ENCODE assay signal across 30 cellular contexts in the genomic region with DNA sequence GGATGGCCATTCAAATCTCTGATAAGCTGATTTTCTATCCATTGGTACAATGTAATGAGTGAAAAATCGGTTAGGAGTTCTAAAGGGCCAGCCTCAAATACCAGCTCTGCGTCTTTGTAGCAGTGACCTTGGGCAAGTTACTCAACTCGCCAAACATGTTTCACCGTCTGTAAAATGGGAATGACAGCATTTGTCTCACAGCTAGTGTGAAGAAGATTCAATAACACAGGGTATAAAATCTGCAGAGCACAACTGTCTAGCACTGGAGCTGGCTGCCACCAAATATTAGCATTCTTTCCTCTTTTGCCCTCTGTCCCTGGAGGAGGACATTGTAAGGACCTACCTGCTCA. TPM values are rescaled to one million over a fixed set of nuclear protein-coding genes. Genes with fewer than 3 reads are reported as not detected.
A peak's percentile ranks its signal among the peaks of the same experiment; 100 is the strongest.
DNase-seq lines count a peak whose midpoint lies in the region; ATAC-seq, FAIRE-seq and TF ChIP-seq lines count a peak whose summit lies in the region.
"Had no signal": no experiment of that assay in that cellular context is flagged by ENCODE, and none has a peak within 500 bp of the region (broad histone marks: within the 10 kb centered on the region; RNA-seq: fewer than 3 reads in every experiment).

No MANE protein-coding gene starts in this region.

- H3K4me3 Mint-ChIP-seq in nephron (no peak overlapping the region), CD14-positive monocyte (no peak overlapping the region)
- H3K4me3 Mint-ChIP-seq: activated T-helper 17 cell treated with anti-CD3 and anti-CD28 coated beads, Interleukin-2, amount 50 U/mL, for 72 hours; brain; H9; naive B cell; T-cell had no signal

- H3K36me3 Mint-ChIP-seq in nephron (ENCODE audit: low read depth), result no peaks in the 10 kb centered on the region
- H3K36me3 Mint-ChIP-seq in CD14-positive monocyte, result no peaks in the 10 kb centered on the region
- H3K36me3 Mint-ChIP-seq: brain, naive B cell, T-cell had no signal

- no peaks in the 10 kb centered on the region for H3K27me3 ChIP-seq in Loucy (ENCODE audit: insufficient read depth, low read length, poor library complexity, severe bottlenecking)
- no peaks in the 10 kb centered on the region for H3K27me3 ChIP-seq in BE2C
- H3K27me3 ChIP-seq: dorsolateral prefrontal cortex, gastrocnemius medialis, SJSA1 had no signal

- H3K9me2 ChIP-seq in Loucy (replicated peaks; ENCODE audit: low read depth, low read length), result no peaks in the 10 kb centered on the region

- H3K79me2 ChIP-seq in Loucy (ENCODE audit: insufficient read depth, low read length), result no peaks in the 10 kb centered on the region

- DNase-seq in kidney (no peak), BE2C (no peak), CD14-positive monocyte (ENCODE audit: low spot score) (no peak)
- DNase-seq: activated CD4-positive, alpha-beta T cell treated with anti-CD3 and anti-CD28 coated beads for 48 hours; activated naive CD4-positive, alpha-beta T cell treated with anti-CD3 and anti-CD28 coated beads, Interleukin-2, amount 50 U/mL, for 16 hours; amniotic stem cell; dorsolateral prefrontal cortex; gastrocnemius medialis; H9; left colon; naive B cell; NCI-H1092; NCI-H1694; NCI-H446 treated with DMSO at 0.1 percent for 48 hours; psoas muscle; RPMI8226; stimulated activated CD4-positive, alpha-beta T cell treated with anti-CD3 and anti-CD28 coated beads, Interleukin-15, amount 100 ng/mL, for 24 hours; stimulated activated CD4-positive, alpha-beta T cell treated with anti-CD3 and anti-CD28 coated beads, Interleukin-4, amount 100 ng/mL, for 4 hours; T-cell; WERI-Rb-1 had no signal

- H3K4me2 ChIP-seq in Loucy (ENCODE audit: low read depth, low read length, poor library complexity, severe bottlenecking), result peak overlapping the region; percentile 69

- peaks cover 36% of the 10 kb centered on the region for H3K4me1 ChIP-seq in Loucy (ENCODE audit: insufficient read depth, low read length, poor library complexity, severe bottlenecking)
- H3K4me1 ChIP-seq in kidney (ENCODE audit: control insufficient read depth in 1 of 2, insufficient read depth in 1 of 2, low read depth in 1 of 2, low read length in 2 of 2), result peaks cover 0 to 8% of the 10 kb centered on the region in 2 donors
- peaks cover 12% of the 10 kb centered on the region for H3K4me1 ChIP-seq in BE2C
- H3K4me1 ChIP-seq: gastrocnemius medialis, psoas muscle had no signal

- H3K9me3 ChIP-seq in Loucy (ENCODE audit: insufficient read depth, low read depth, low read length) (no peaks in the 10 kb centered on the region), kidney (ENCODE audit: control insufficient read depth in 1 of 2, low read length in 2 of 2) (no peaks in the 10 kb centered on the region), BE2C (no peaks in the 10 kb centered on the region)
- H3K9me3 ChIP-seq: gastrocnemius medialis, psoas muscle, SJSA1 had no signal

- H3K27me3 Mint-ChIP-seq in nephron (ENCODE audit: low read depth) (no peaks in the 10 kb centered on the region), CD14-positive monocyte (ENCODE audit: low read depth in 3 of 3) (peaks cover 0 to 2% (median 2%) of the 10 kb centered on the region in 3 donors)
- H3K27me3 Mint-ChIP-seq: naive B cell had no signal

- no peaks in the 10 kb centered on the region for H3K36me3 ChIP-seq in Loucy (ENCODE audit: insufficient read depth, low read length)
- H3K36me3 ChIP-seq in kidney (ENCODE audit: control insufficient read depth in 1 of 2, insufficient read depth in 2 of 2, low read length in 2 of 2), result no peaks in the 10 kb centered on the region
- H3K36me3 ChIP-seq in BE2C, result no peaks in the 10 kb centered on the region
- H3K36me3 ChIP-seq: gastrocnemius medialis, SJSA1, WERI-Rb-1 had no signal

- H3K27ac ChIP-seq in 22Rv1 (peak overlapping the region; percentile 86), kidney (ENCODE audit: low read depth in 2 of 2, low read length in 2 of 2) (peak overlapping the region; percentile 39 to 78)
- H3K27ac ChIP-seq: dorsolateral prefrontal cortex, gastrocnemius medialis, psoas muscle, SJSA1, WERI-Rb-1 had no signal

- H4K20me1 ChIP-seq in Loucy (ENCODE audit: insufficient read depth, low read length, poor library complexity, severe bottlenecking), result no peaks in the 10 kb centered on the region

- intact Hi-C loops in kidney (cut with DNase I) (no loop called here), CD14-positive monocyte (cut with micrococcal nuclease) (no loop called here)

- H3K27ac Mint-ChIP-seq in nephron, result peak overlapping the region in 2 of 3 experiments; percentile 65 to 66
- no peak overlapping the region for H3K27ac Mint-ChIP-seq in CD14-positive monocyte
- H3K27ac Mint-ChIP-seq: activated T-helper 17 cell treated with anti-CD3 and anti-CD28 coated beads, Interleukin-2, amount 50 U/mL, for 72 hours; brain; T-cell had no signal

- H3K9me3 Mint-ChIP-seq in nephron, result no peaks in the 10 kb centered on the region
- H3K9me3 Mint-ChIP-seq in CD14-positive monocyte, result peaks cover 0 to 3% (median 0%) of the 10 kb centered on the region in 7 donors
- H3K9me3 Mint-ChIP-seq: activated T-helper 17 cell treated with anti-CD3 and anti-CD28 coated beads, Interleukin-2, amount 50 U/mL, for 72 hours; brain; H9; naive B cell; T-cell had no signal

- H3K4me1 Mint-ChIP-seq in nephron (peaks cover 11% of the 10 kb centered on the region), CD14-positive monocyte (no peaks in the 10 kb centered on the region)
- H3K4me1 Mint-ChIP-seq: activated T-helper 17 cell treated with anti-CD3 and anti-CD28 coated beads, Interleukin-2, amount 50 U/mL, for 72 hours; naive B cell had no signal

- ATAC-seq in GM21423 (IDR thresholded peaks at IDR 0.05; ENCODE audit: unreplicated experiment), result no peak
- no peak for ATAC-seq in GM18873 (IDR thresholded peaks at IDR 0.05; ENCODE audit: low FRiP score, unreplicated experiment)
- ATAC-seq: activated T-helper 17 cell treated with anti-CD3 and anti-CD28 coated beads, Interleukin-2, amount 50 U/mL, for 72 hours; gastrocnemius medialis; psoas muscle had no signal

- FAIRE-seq in kidney (lab: Jason Lieb, UNC), result no peak
- FAIRE-seq: GM12892 had no signal

- peaks cover 4% of the 10 kb centered on the region; the same call in 1 of the 2 replicates for H3F3A ChIP-seq in Loucy (ENCODE audit: low read depth)

- H3K9ac ChIP-seq in Loucy (ENCODE audit: low read depth, low read length, poor library complexity, severe bottlenecking), result peak overlapping the region; percentile 28
- H3K9ac ChIP-seq in kidney (ENCODE audit: low read length in 2 of 2), result peak overlapping the region in 1 of 2 donors; percentile 27

- H2AFZ ChIP-seq in Loucy (ENCODE audit: low read length), result peak overlapping the region; percentile 31

- no peak overlapping the region for H3K4me3 ChIP-seq in Loucy (ENCODE audit: low read length, poor library complexity, severe bottlenecking)
- H3K4me3 ChIP-seq in kidney (ENCODE audit: low read length in 2 of 2), result no peak overlapping the region
- H3K4me3 ChIP-seq in BE2C (ENCODE audit: low read depth, low read length), result no peak overlapping the region
- H3K4me3 ChIP-seq: dorsolateral prefrontal cortex, gastrocnemius medialis, psoas muscle, SJSA1 had no signal

- TF ChIP-seq CTCF in 22Rv1 (IDR thresholded peaks at IDR 0.05), result no peak
- TF ChIP-seq CTCF in Loucy (conservative IDR thresholded peaks at IDR 0.05; ENCODE audit: low read length), result no peak
- no peak for TF ChIP-seq CTCF in kidney (IDR thresholded peaks at IDR 0.05; ENCODE audit: borderline replicate concordance, extremely low read depth, insufficient read depth)
- TF ChIP-seq CTCF in nephron (IDR thresholded peaks at IDR 0.05; ENCODE audit: unreplicated experiment in 3 of 3), result no peak
- no peak for TF ChIP-seq CTCF in BE2C (IDR thresholded peaks at IDR 0.05; ENCODE audit: low read depth, low read length)
- TF ChIP-seq CTCF in CD14-positive monocyte (IDR thresholded peaks at IDR 0.05), result no peak

RNA-seq across cellular contexts. Expression of gene SERP2, which starts 22.1 kb away (rescaled TPM):
- total RNA-seq in kidney, result 9.7 TPM
- polyA plus RNA-seq in kidney (ENCODE audit: insufficient read depth, low read depth, low replicate concordance) (11.0 TPM), CD14-positive monocyte (not detected)
- polyA plus RNA-seq in BE2C (2012; ENCODE audit: insufficient read depth, insufficient read length, low read depth), result 33.6 TPM
- total RNA-seq: activated T-helper 17 cell treated with anti-CD3 and anti-CD28 coated beads, Interleukin-2, amount 50 U/mL, for 72 hours; G401; SJSA1 had no signal

Comparison
In these comparisons a context has a peak if more than half of its experiments do, and no peak if none do; other contexts are left out.
1. H3K27ac Mint-ChIP-seq: peak in nephron (2 of 3); none in CD14-positive monocyte (0 of 7).
2. RNA of gene SERP2, which starts 22.1 kb away (polyA plus RNA-seq): 11.0 TPM in kidney (single experiment); not detected in CD14-positive monocyte; every median in the first group is over 10 times any median in the second.